ENCODE assay signal across 25 cellular contexts in the genomic region with DNA sequence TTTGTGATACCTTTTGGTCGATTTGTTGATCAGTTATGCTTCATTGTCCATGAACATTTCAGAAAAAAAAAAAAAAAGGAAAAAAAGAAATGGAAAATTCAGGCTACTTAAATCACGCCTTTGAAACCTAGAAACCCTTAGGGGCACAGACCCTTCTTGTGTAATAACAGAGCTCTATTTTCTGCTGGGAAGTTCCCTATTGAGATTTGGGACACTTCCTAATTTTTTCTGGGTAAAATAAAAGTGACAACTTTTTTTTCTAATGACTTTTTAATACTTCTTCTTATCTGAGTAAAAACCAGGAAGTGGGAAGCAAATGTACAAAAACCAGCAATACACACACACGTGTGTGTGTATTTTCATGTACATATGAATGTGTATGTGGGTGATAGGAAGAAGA. TPM values are rescaled to one million over a fixed set of nuclear protein-coding genes. Genes with fewer than 3 reads are reported as not detected.
DNase-seq lines count a peak whose midpoint lies in the region; ATAC-seq and TF ChIP-seq lines count a peak whose summit lies in the region.
"Had no signal": no experiment of that assay in that cellular context is flagged by ENCODE, and none has a peak within 500 bp of the region (broad histone marks: within the 10 kb centered on the region; RNA-seq: fewer than 3 reads in every experiment).

No MANE protein-coding gene starts in this region.

- peak; percentile 10 to 55 for DNase-seq in NOMO-1 (lab: John Stamatoyannopoulos, UW; ENCODE audit: unreplicated experiment in 2 of 2)
- DNase-seq in NOMO-1 treated with dmso at 0.1 percent for 144 hours (lab: John Stamatoyannopoulos, UW; ENCODE audit: unreplicated experiment), result no peak
- peak; percentile 54 for DNase-seq in NOMO-1 treated with DMSO at 0.1 percent for 48 hours (lab: John Stamatoyannopoulos, UW; ENCODE audit: unreplicated experiment)
- DNase-seq in hepatocyte (ENCODE audit: low spot score), result no peak
- DNase-seq in activated CD4-positive, CD25-positive, alpha-beta regulatory T cell treated with anti-CD3 and anti-CD28 coated beads, Interleukin-2, amount 50 U/mL, for 72 hours, result no peak
- DNase-seq in RWPE1 (ENCODE audit: low spot score), result no peak
- DNase-seq: activated CD4-positive, alpha-beta T cell treated with anti-CD3 and anti-CD28 coated beads, Interleukin-2, amount 10 ng/mL, durations not matched to agents 24 days and 14 days; CD8-positive, alpha-beta memory T cell; DMS53; dorsolateral prefrontal cortex; GOT3; lower lobe of right lung; NCI-H1105; NCI-H2029 treated with DMSO at 0.1 percent for 48 hours; NCI-H748 treated with DMSO at 0.1 percent for 48 hours; stimulated activated CD8-positive, alpha-beta memory T cell treated with anti-CD3 and anti-CD28 coated beads, Interleukin-4, amount 100 ng/mL, for 48 hours had no signal

- peaks cover 3% of the 10 kb centered on the region for H3K9me3 Mint-ChIP-seq in stimulated activated memory B cell treated with anti-CD40 and anti-IgM and Interleukin-4, amounts not matched to agents 10 μg/mL and 1 μg/mL and 100 μg/mL, for 72 hours
- H3K9me3 Mint-ChIP-seq: activated naive CD4-positive, alpha-beta T cell treated with anti-CD3 and anti-CD28 coated beads, Interleukin-2, amount 50 U/mL, for 24 hours; CD8-positive, alpha-beta memory T cell had no signal

- peaks cover 85% of the 10 kb centered on the region for H3K79me2 ChIP-seq in hepatocyte

- no peaks in the 10 kb centered on the region for H3K27me3 Mint-ChIP-seq in stimulated activated memory B cell treated with anti-CD40 and anti-IgM and Interleukin-4, amounts not matched to agents 10 μg/mL and 1 μg/mL and 100 μg/mL, for 72 hours
- H3K27me3 Mint-ChIP-seq: activated CD4-positive, alpha-beta T cell treated with anti-CD3 and anti-CD28 coated beads, Interleukin-2, amount 10 ng/mL, durations not matched to agents 24 days and 14 days; activated naive CD4-positive, alpha-beta T cell treated with anti-CD3 and anti-CD28 coated beads, Interleukin-2, amount 50 U/mL, for 24 hours; CD8-positive, alpha-beta memory T cell had no signal

- no peaks in the 10 kb centered on the region for H4K20me1 ChIP-seq in hepatocyte (ENCODE audit: insufficient read depth, poor library complexity, severe bottlenecking)

- H3K9me2 ChIP-seq in hepatocyte (replicated peaks; ENCODE audit: insufficient read depth), result no peaks in the 10 kb centered on the region

- H3K9me3 ChIP-seq in hepatocyte (ENCODE audit: low read depth), result no peaks in the 10 kb centered on the region
- H3K9me3 ChIP-seq: ascending aorta, lower lobe of right lung had no signal

- POLR2A ChIA-PET in RWPE1 (lab: Yijun Ruan, JAX; ENCODE audit: low non-redundant PET), result no interaction called here

- peak overlapping the region; percentile 8 for H3K4me2 ChIP-seq in hepatocyte
- H3K4me2 ChIP-seq: neural progenitor cell had no signal

- WGBS in hepatocyte (ENCODE audit: low lambda C conversion rate, missing lambda C conversion rate), result 86% methylated on average over 3 of the region's 3 CpGs

- peaks cover 30% of the 10 kb centered on the region for H3K4me1 ChIP-seq in hepatocyte (ENCODE audit: insufficient read depth)

- H3K27me3 ChIP-seq in hepatocyte, result no peaks in the 10 kb centered on the region
- H3K27me3 ChIP-seq: ascending aorta, dorsolateral prefrontal cortex, neural progenitor cell had no signal

- no peak for TF ChIP-seq CTCF in hepatocyte (IDR thresholded peaks at IDR 0.05; ENCODE audit: poor library complexity)
- TF ChIP-seq CTCF in RWPE1 (conservative IDR thresholded peaks at IDR 0.05; ENCODE audit: low read depth), result no peak

- CTCF ChIA-PET in RWPE1 (lab: Yijun Ruan, JAX), result interaction anchor here (0.5 kb wide), 1 partner anchor 467 kb away, joined by 3 read pairs; no protein-coding TSS in a partner anchor

- no peak for ATAC-seq in stimulated activated memory B cell treated with anti-CD40 and anti-IgM and Interleukin-4, amounts not matched to agents 10 μg/mL and 1 μg/mL and 100 μg/mL, for 72 hours
- no peak for ATAC-seq in GM18868 (IDR thresholded peaks at IDR 0.05; ENCODE audit: unreplicated experiment)
- ATAC-seq: lower lobe of right lung, Panc1 had no signal

- H3K4me1 Mint-ChIP-seq in stimulated activated memory B cell treated with anti-CD40 and anti-IgM and Interleukin-4, amounts not matched to agents 10 μg/mL and 1 μg/mL and 100 μg/mL, for 72 hours, result peaks cover 85% of the 10 kb centered on the region

- H3K27ac ChIP-seq in hepatocyte, result no peak overlapping the region
- H3K27ac ChIP-seq in RWPE1, result no peak overlapping the region
- H3K27ac ChIP-seq: 22Rv1, ascending aorta, dorsolateral prefrontal cortex, lower lobe of right lung, neural progenitor cell had no signal

- no peak overlapping the region for H3K4me3 ChIP-seq in hepatocyte
- H3K4me3 ChIP-seq: ascending aorta, dorsolateral prefrontal cortex, lower lobe of right lung, neural progenitor cell had no signal

- H2AFZ ChIP-seq in hepatocyte, result no peak overlapping the region
- H2AFZ ChIP-seq: neural progenitor cell had no signal

- H3K36me3 Mint-ChIP-seq in stimulated activated memory B cell treated with anti-CD40 and anti-IgM and Interleukin-4, amounts not matched to agents 10 μg/mL and 1 μg/mL and 100 μg/mL, for 72 hours, result peaks cover 27% of the 10 kb centered on the region

- no peak overlapping the region for H3K4me3 Mint-ChIP-seq in stimulated activated memory B cell treated with anti-CD40 and anti-IgM and Interleukin-4, amounts not matched to agents 10 μg/mL and 1 μg/mL and 100 μg/mL, for 72 hours
- H3K4me3 Mint-ChIP-seq: activated CD4-positive, alpha-beta T cell treated with anti-CD3 and anti-CD28 coated beads, Interleukin-2, amount 10 ng/mL, durations not matched to agents 24 days and 14 days; activated naive CD4-positive, alpha-beta T cell treated with anti-CD3 and anti-CD28 coated beads, Interleukin-2, amount 50 U/mL, for 24 hours; CD8-positive, alpha-beta memory T cell; neural progenitor cell; T-helper 1 cell treated with Interleukin-12 subunit alpha and Interleukin-12 subunit beta and Interleukin-4 antibody, amounts not matched to agents 30 μg/mL and 1 μg/mL, for 36 hours; type B pancreatic cell had no signal

- peak overlapping the region; percentile 51 for H3K27ac Mint-ChIP-seq in stimulated activated memory B cell treated with anti-CD40 and anti-IgM and Interleukin-4, amounts not matched to agents 10 μg/mL and 1 μg/mL and 100 μg/mL, for 72 hours
- H3K27ac Mint-ChIP-seq: activated CD4-positive, alpha-beta T cell treated with anti-CD3 and anti-CD28 coated beads, Interleukin-2, amount 10 ng/mL, durations not matched to agents 24 days and 14 days; neural progenitor cell; T-helper 1 cell treated with Interleukin-12 subunit alpha and Interleukin-12 subunit beta and Interleukin-4 antibody, amounts not matched to agents 30 μg/mL and 1 μg/mL, for 36 hours; type B pancreatic cell had no signal

- H3K36me3 ChIP-seq in hepatocyte (replicated peaks; ENCODE audit: insufficient read depth, low read depth), result no peaks in the 10 kb centered on the region
- H3K36me3 ChIP-seq: ascending aorta, lower lobe of right lung, neural progenitor cell had no signal

RNA-seq across cellular contexts. Expression of a gene that starts 35.8 kb away (rescaled TPM):
- total RNA-seq in hepatocyte, result 8.0 and 8.8 TPM in 2 replicates
- polyA plus RNA-seq in hepatocyte, result 9.7 and 11.9 TPM in 2 replicates

Comparison
In these comparisons a context has a peak if more than half of its experiments do, and no peak if none do; other contexts are left out.
1. DNase-seq: peak in NOMO-1 (2 of 2) and NOMO-1 treated with DMSO at 0.1 percent for 48 hours (single experiment); none in NOMO-1 treated with dmso at 0.1 percent for 144 hours (single experiment), hepatocyte (single experiment), activated CD4-positive, CD25-positive, alpha-beta regulatory T cell treated with anti-CD3 and anti-CD28 coated beads, Interleukin-2, amount 50 U/mL, for 72 hours (single experiment) and RWPE1 (single experiment).